Comparison of ENCODE assay signal across 26 cellular contexts in genomic region chr7:64880322-64881297, GRCh38. TPM values are rescaled to one million over a fixed set of nuclear protein-coding genes. Genes with fewer than 3 reads are reported as not detected.
DNase-seq lines count a peak whose midpoint lies in the region; ATAC-seq and TF ChIP-seq lines count a peak whose summit lies in the region.
"Had no signal": no experiment of that assay in that cellular context is flagged by ENCODE, and none has a peak within 500 bp of the region (broad histone marks: within the 10 kb centered on the region; RNA-seq: fewer than 3 reads in every experiment).

No MANE protein-coding gene starts in this region.

- H3K27me3 Mint-ChIP-seq in activated CD8-positive, alpha-beta T cell treated with anti-CD3 and anti-CD28 coated beads, Interleukin-2, amount 10 ng/mL, durations not matched to agents 7 days and 5 days (ENCODE audit: low read depth), result peaks cover 26% of the 10 kb centered on the region
- peaks cover 40% of the 10 kb centered on the region for H3K27me3 Mint-ChIP-seq in activated CD8-positive, alpha-beta T cell treated with anti-CD3 and anti-CD28 coated beads for 36 hours

- DNase-seq in activated CD8-positive, alpha-beta T cell treated with anti-CD3 and anti-CD28 coated beads, Interleukin-2, amount 10 ng/mL, durations not matched to agents 7 days and 5 days, result peak; percentile 14
- no peak for DNase-seq in activated CD8-positive, alpha-beta T cell treated with anti-CD3 and anti-CD28 coated beads for 36 hours
- DNase-seq in GM10266 (ENCODE audit: extremely low spot score), result peak; percentile 12
- DNase-seq in hepatic stellate cell (ENCODE audit: low spot score), result peak; percentile 2
- DNase-seq in stimulated activated CD8-positive, alpha-beta memory T cell treated with anti-CD3 and anti-CD28 coated beads, Interleukin-4, amount 100 ng/mL, for 48 hours, result peak; percentile 12
- no peak for DNase-seq in HUDEP-2 (lab: John Stamatoyannopoulos, UW; ENCODE audit: unreplicated experiment in 76 of 76)
- DNase-seq in retina, result no peak
- no peak for DNase-seq in NCI-H226
- DNase-seq: activated CD4-positive, alpha-beta T cell treated with anti-CD3 and anti-CD28 coated beads for 4 hours; AML-193; CD4-positive, alpha-beta T cell; effector memory CD4-positive, alpha-beta T cell; erythroblast; kidney glomerular epithelial cell; mucosa of descending colon; NCI-H1436; NCI-H2107; NCI-H446 treated with DMSO at 0.1 percent for 48 hours; NCI-H82; RPMI8226; stimulated activated naive CD4-positive, alpha-beta T cell; T-helper 17 cell had no signal

- H3K4me1 Mint-ChIP-seq in activated CD8-positive, alpha-beta T cell treated with anti-CD3 and anti-CD28 coated beads, Interleukin-2, amount 10 ng/mL, durations not matched to agents 7 days and 5 days (ENCODE audit: low read depth), result peaks cover 9% of the 10 kb centered on the region
- peaks cover 10% of the 10 kb centered on the region for H3K4me1 Mint-ChIP-seq in activated CD8-positive, alpha-beta T cell treated with anti-CD3 and anti-CD28 coated beads for 36 hours (ENCODE audit: low read depth)
- H3K4me1 Mint-ChIP-seq: activated T-helper 17 cell treated with anti-CD3 and anti-CD28 coated beads, Interleukin-2, amount 50 U/mL, for 72 hours; neural crest cell had no signal

- POLR2A ChIA-PET in activated CD8-positive, alpha-beta T cell treated with anti-CD3 and anti-CD28 coated beads, Interleukin-2, amount 10 ng/mL, durations not matched to agents 7 days and 5 days (lab: Charles Lee), result no interaction called here
- POLR2A ChIA-PET in activated CD8-positive, alpha-beta T cell treated with anti-CD3 and anti-CD28 coated beads for 36 hours (lab: Charles Lee), result no interaction called here

- H3K4me3 Mint-ChIP-seq in activated CD8-positive, alpha-beta T cell treated with anti-CD3 and anti-CD28 coated beads, Interleukin-2, amount 10 ng/mL, durations not matched to agents 7 days and 5 days, result no peak overlapping the region
- no peak overlapping the region for H3K4me3 Mint-ChIP-seq in activated CD8-positive, alpha-beta T cell treated with anti-CD3 and anti-CD28 coated beads for 36 hours
- H3K4me3 Mint-ChIP-seq: activated T-helper 17 cell treated with anti-CD3 and anti-CD28 coated beads, Interleukin-2, amount 50 U/mL, for 72 hours; CD4-positive, alpha-beta T cell; neural crest cell had no signal

- ATAC-seq in activated CD8-positive, alpha-beta T cell treated with anti-CD3 and anti-CD28 coated beads, Interleukin-2, amount 10 ng/mL, durations not matched to agents 7 days and 5 days, result no peak
- ATAC-seq in activated CD8-positive, alpha-beta T cell treated with anti-CD3 and anti-CD28 coated beads for 36 hours, result no peak
- ATAC-seq: activated naive CD4-positive, alpha-beta T cell treated with anti-CD3 and anti-CD28 coated beads, Interleukin-2, amount 50 U/mL, for 72 hours; activated T-helper 17 cell treated with anti-CD3 and anti-CD28 coated beads, Interleukin-2, amount 50 U/mL, for 72 hours; mucosa of descending colon; sciatic nerve; T-helper 17 cell had no signal

- intact Hi-C loops in activated CD8-positive, alpha-beta T cell treated with anti-CD3 and anti-CD28 coated beads for 36 hours (cut with micrococcal nuclease), result no loop called here

- H3K36me3 Mint-ChIP-seq in activated CD8-positive, alpha-beta T cell treated with anti-CD3 and anti-CD28 coated beads, Interleukin-2, amount 10 ng/mL, durations not matched to agents 7 days and 5 days (ENCODE audit: low read depth), result no peaks in the 10 kb centered on the region
- no peaks in the 10 kb centered on the region for H3K36me3 Mint-ChIP-seq in activated CD8-positive, alpha-beta T cell treated with anti-CD3 and anti-CD28 coated beads for 36 hours (ENCODE audit: low read depth)

- CTCF ChIA-PET in activated CD8-positive, alpha-beta T cell treated with anti-CD3 and anti-CD28 coated beads, Interleukin-2, amount 10 ng/mL, durations not matched to agents 7 days and 5 days (lab: Charles Lee), result no interaction called here
- CTCF ChIA-PET in activated CD8-positive, alpha-beta T cell treated with anti-CD3 and anti-CD28 coated beads for 36 hours (lab: Charles Lee), result no interaction called here

- peaks cover 15% of the 10 kb centered on the region for H3K9me3 Mint-ChIP-seq in activated CD8-positive, alpha-beta T cell treated with anti-CD3 and anti-CD28 coated beads, Interleukin-2, amount 10 ng/mL, durations not matched to agents 7 days and 5 days (ENCODE audit: insufficient read depth)
- peaks cover 5% of the 10 kb centered on the region for H3K9me3 Mint-ChIP-seq in activated CD8-positive, alpha-beta T cell treated with anti-CD3 and anti-CD28 coated beads for 36 hours
- H3K9me3 Mint-ChIP-seq: activated T-helper 17 cell treated with anti-CD3 and anti-CD28 coated beads, Interleukin-2, amount 50 U/mL, for 72 hours; CD4-positive, alpha-beta T cell had no signal

- H3K27ac Mint-ChIP-seq in activated CD8-positive, alpha-beta T cell treated with anti-CD3 and anti-CD28 coated beads, Interleukin-2, amount 10 ng/mL, durations not matched to agents 7 days and 5 days, result no peak overlapping the region
- no peak overlapping the region for H3K27ac Mint-ChIP-seq in activated CD8-positive, alpha-beta T cell treated with anti-CD3 and anti-CD28 coated beads for 36 hours
- H3K27ac Mint-ChIP-seq: activated naive CD4-positive, alpha-beta T cell treated with anti-CD3 and anti-CD28 coated beads, Interleukin-2, amount 50 U/mL, for 72 hours; activated T-helper 17 cell treated with anti-CD3 and anti-CD28 coated beads, Interleukin-2, amount 50 U/mL, for 72 hours; CD4-positive, alpha-beta T cell; T-helper 17 cell had no signal

- no peak for TF ChIP-seq CTCF in activated CD8-positive, alpha-beta T cell treated with anti-CD3 and anti-CD28 coated beads for 36 hours (IDR thresholded peaks at IDR 0.05)
- TF ChIP-seq CTCF in GM10266 (IDR thresholded peaks at IDR 0.05; ENCODE audit: control insufficient read depth, insufficient read depth, low read depth, missing control alignments), result no peak

RNA-seq across cellular contexts. Expression of gene ZNF273, which starts 22.5 kb away (rescaled TPM):
- 10 to 100 TPM; 10.6 to 11.8 TPM for total RNA-seq in activated CD8-positive, alpha-beta T cell treated with anti-CD3 and anti-CD28 coated beads, Interleukin-2, amount 10 ng/mL, durations not matched to agents 7 days and 5 days
- total RNA-seq in activated CD8-positive, alpha-beta T cell treated with anti-CD3 and anti-CD28 coated beads for 36 hours, result 10 to 100 TPM; 11.3 to 11.9 TPM

Comparison
In these comparisons a context has a peak if more than half of its experiments do, and no peak if none do; other contexts are left out.
1. DNase-seq: peak in activated CD8-positive, alpha-beta T cell treated with anti-CD3 and anti-CD28 coated beads, Interleukin-2, amount 10 ng/mL, durations not matched to agents 7 days and 5 days (single experiment), GM10266 (single experiment), hepatic stellate cell (single experiment) and stimulated activated CD8-positive, alpha-beta memory T cell treated with anti-CD3 and anti-CD28 coated beads, Interleukin-4, amount 100 ng/mL, for 48 hours (single experiment); none in activated CD8-positive, alpha-beta T cell treated with anti-CD3 and anti-CD28 coated beads for 36 hours (single experiment), HUDEP-2 (0 of 76), retina (single experiment) and NCI-H226 (single experiment).